Comparison of ENCODE assay signal across 16 cellular contexts in the genomic region with DNA sequence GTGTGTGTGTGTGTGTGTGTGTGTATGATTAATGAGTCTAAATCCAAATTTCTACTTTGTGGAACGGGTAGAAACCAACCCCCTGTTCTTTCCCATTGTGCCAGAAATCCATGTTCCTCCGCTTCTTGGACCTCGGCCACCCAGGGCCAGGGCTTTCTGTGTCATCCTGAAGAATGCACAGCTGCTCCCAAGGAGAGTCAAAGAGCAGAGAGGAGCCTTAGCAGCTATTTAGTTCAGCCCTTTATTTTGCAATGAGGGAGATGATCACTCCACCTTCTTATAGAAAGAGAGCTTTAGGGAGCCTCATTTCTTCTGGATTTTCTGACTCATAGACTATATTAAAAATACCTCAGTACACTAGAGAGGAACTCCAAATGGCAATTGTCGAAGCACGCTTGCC.
DNase-seq lines count a peak whose midpoint lies in the region; ATAC-seq and TF ChIP-seq lines count a peak whose summit lies in the region.
"Had no signal": no experiment of that assay in that cellular context is flagged by ENCODE, and none has a peak within 500 bp of the region (broad histone marks: within the 10 kb centered on the region; RNA-seq: fewer than 3 reads in every experiment).

No MANE protein-coding gene starts in this region.

- no peaks in the 10 kb centered on the region for H3K27me3 Mint-ChIP-seq in endodermal cell (ENCODE audit: insufficient read depth)

- peaks cover 2% of the 10 kb centered on the region for H3K4me1 Mint-ChIP-seq in endodermal cell
- H3K4me1 Mint-ChIP-seq: activated naive CD8-positive, alpha-beta T cell treated with anti-CD3 and anti-CD28 coated beads for 36 hours; stimulated activated effector memory CD8-positive, alpha-beta T cell treated with anti-CD3 and anti-CD28 coated beads, Interleukin-12 subunit alpha, Interleukin-12 subunit beta, amount 100 ng/mL, for 72 hours had no signal

- H3K36me3 Mint-ChIP-seq in endodermal cell (ENCODE audit: low read depth) = no peaks in the 10 kb centered on the region
- H3K36me3 Mint-ChIP-seq: activated naive CD8-positive, alpha-beta T cell treated with anti-CD3 and anti-CD28 coated beads for 36 hours; stimulated activated effector memory CD8-positive, alpha-beta T cell treated with anti-CD3 and anti-CD28 coated beads, Interleukin-12 subunit alpha, Interleukin-12 subunit beta, amount 100 ng/mL, for 72 hours had no signal

- no peak overlapping the region for H3K4me3 ChIP-seq in MG63
- H3K4me3 ChIP-seq in endodermal cell (ENCODE audit: low read length) = no peak overlapping the region
- no peak overlapping the region for H3K4me3 ChIP-seq in psoas muscle
- no peak overlapping the region for H3K4me3 ChIP-seq in right lobe of liver
- H3K4me3 ChIP-seq: heart left ventricle, SJSA1 had no signal

- H3K27me3 ChIP-seq in MG63 (no peaks in the 10 kb centered on the region), endodermal cell (ENCODE audit: control insufficient read depth, insufficient read depth, low read length, poor library complexity, severe bottlenecking) (no peaks in the 10 kb centered on the region), psoas muscle (ENCODE audit: insufficient read depth in 3 of 3, low read length in 2 of 3) (no peaks in the 10 kb centered on the region), right lobe of liver (no peaks in the 10 kb centered on the region)
- H3K27me3 ChIP-seq: heart left ventricle, SJSA1 had no signal

- H3K9me3 ChIP-seq in MG63 (0 out of 2 replicates have a peak, but pooled peaks cover 1% of the 10 kb centered on the region), endodermal cell (ENCODE audit: control insufficient read depth, low read length) (peaks cover 5% of the 10 kb centered on the region), psoas muscle (peaks cover 4% of the 10 kb centered on the region), right lobe of liver (no peaks in the 10 kb centered on the region)
- H3K9me3 ChIP-seq: neutrophil, SJSA1 had no signal

- TF ChIP-seq CTCF in endodermal cell (conservative IDR thresholded peaks at IDR 0.05) (no peak), psoas muscle (IDR thresholded peaks at IDR 0.05) (no peak), right lobe of liver (IDR thresholded peaks at IDR 0.05) (no peak), GM20000 (IDR thresholded peaks at IDR 0.05; ENCODE audit: extremely low read depth, missing control alignments) (no peak)

- H3K27ac Mint-ChIP-seq in endodermal cell = no peak overlapping the region
- H3K27ac Mint-ChIP-seq: activated naive CD8-positive, alpha-beta T cell treated with anti-CD3 and anti-CD28 coated beads for 36 hours; stimulated activated effector memory CD8-positive, alpha-beta T cell treated with anti-CD3 and anti-CD28 coated beads, Interleukin-12 subunit alpha, Interleukin-12 subunit beta, amount 100 ng/mL, for 72 hours had no signal

- H3K4me3 Mint-ChIP-seq in endodermal cell = no peak overlapping the region
- H3K4me3 Mint-ChIP-seq: activated naive CD8-positive, alpha-beta T cell treated with anti-CD3 and anti-CD28 coated beads for 36 hours; activated T-cell treated with anti-CD3 and anti-CD28 coated beads, Interleukin-2, amount 50 U/mL, for 4 hours; stimulated activated effector memory CD8-positive, alpha-beta T cell treated with anti-CD3 and anti-CD28 coated beads, Interleukin-12 subunit alpha, Interleukin-12 subunit beta, amount 100 ng/mL, for 72 hours had no signal

- no peak for TF ChIP-seq POLR2A in right lobe of liver (IDR thresholded peaks at IDR 0.05)

- no peak overlapping the region for H3K9ac ChIP-seq in endodermal cell (ENCODE audit: extremely low read depth, low read length, poor library complexity, severe bottlenecking)

- H3K27ac ChIP-seq in endodermal cell (ENCODE audit: low read depth, low read length) = no peak overlapping the region
- H3K27ac ChIP-seq in psoas muscle = peak overlapping the region; percentile 31
- no peak overlapping the region for H3K27ac ChIP-seq in right lobe of liver
- H3K27ac ChIP-seq: heart left ventricle, neutrophil, SJSA1 had no signal

- ATAC-seq in psoas muscle = peak; percentile 48 to 95 (median 90)
- no peak for ATAC-seq in right lobe of liver
- ATAC-seq in GM19324 (IDR thresholded peaks at IDR 0.05; ENCODE audit: low FRiP score, unreplicated experiment) = no peak
- ATAC-seq: activated T-cell treated with anti-CD3 and anti-CD28 coated beads, Interleukin-2, amount 50 U/mL, for 4 hours; heart left ventricle; stimulated activated effector memory CD8-positive, alpha-beta T cell treated with anti-CD3 and anti-CD28 coated beads, Interleukin-12 subunit alpha, Interleukin-12 subunit beta, amount 100 ng/mL, for 72 hours had no signal

- no peaks in the 10 kb centered on the region for H3K4me1 ChIP-seq in endodermal cell (ENCODE audit: control insufficient read depth, insufficient read depth, low read length)
- no peaks in the 10 kb centered on the region for H3K4me1 ChIP-seq in psoas muscle
- H3K4me1 ChIP-seq in right lobe of liver = no peaks in the 10 kb centered on the region
- H3K4me1 ChIP-seq: heart left ventricle had no signal

- peaks cover 4% of the 10 kb centered on the region for H3K9me3 Mint-ChIP-seq in endodermal cell
- H3K9me3 Mint-ChIP-seq: activated T-cell treated with anti-CD3 and anti-CD28 coated beads, Interleukin-2, amount 50 U/mL, for 4 hours had no signal

- WGBS in endodermal cell (ENCODE audit: insufficient coverage in 1 of 2, insufficient read length in 1 of 2), 2 experiments = 88 to 91% methylated on average over 5 of the region's 5 CpGs
- WGBS in psoas muscle, 3 donors = 31 to 55% (median 37%) methylated on average over 5 of the region's 5 CpGs
- 86% methylated on average over 4 of the region's 5 CpGs for WGBS in right lobe of liver (ENCODE audit: insufficient coverage, low coverage, low lambda C conversion rate, missing lambda C conversion rate)

- H3K36me3 ChIP-seq in MG63 (no peaks in the 10 kb centered on the region), endodermal cell (ENCODE audit: control insufficient read depth, insufficient read depth, low read length) (no peaks in the 10 kb centered on the region), psoas muscle (ENCODE audit: insufficient read depth in 1 of 2, low read depth in 1 of 2) (no peaks in the 10 kb centered on the region), right lobe of liver (no peaks in the 10 kb centered on the region)
- H3K36me3 ChIP-seq: heart left ventricle, neutrophil, SJSA1 had no signal

- peak; percentile 92 for DNase-seq in AG20443 (ENCODE audit: low spot score)
- peak; percentile 89 for DNase-seq in MG63
- peak; percentile 20 for DNase-seq in endodermal cell
- DNase-seq in psoas muscle = peak in 1 of 2 donors; percentile 67
- DNase-seq in UCSD-AML1 (lab: John Stamatoyannopoulos, UW; ENCODE audit: unreplicated experiment) = no peak
- no peak for DNase-seq in right lobe of liver
- DNase-seq in GM20000 (ENCODE audit: low spot score) = no peak
- DNase-seq: activated CD4-positive, alpha-beta T cell treated with anti-CD3 and anti-CD28 coated beads, Interleukin-2, amount 50 U/mL, for 1 hour; activated naive CD8-positive, alpha-beta T cell treated with anti-CD3 and anti-CD28 coated beads for 36 hours; activated T-cell treated with anti-CD3 and anti-CD28 coated beads, Interleukin-2, amount 50 U/mL, for 4 hours; heart left ventricle; NCI-H1694 treated with DMSO at 0.1 percent for 48 hours had no signal

- intact Hi-C loops in psoas muscle (cut with DNase I) = no loop called here
- intact Hi-C loops in right lobe of liver (cut with DNase I) = no loop called here

Comparison
In these comparisons a context has a peak if more than half of its experiments do, and no peak if none do; other contexts are left out.
1. DNase-seq: peak in AG20443 (single experiment), MG63 (single experiment) and endodermal cell (single experiment); none in UCSD-AML1 (single experiment), right lobe of liver (0 of 3) and GM20000 (single experiment).
2. ATAC-seq: peak in psoas muscle (4 of 4); none in right lobe of liver (0 of 4) and GM19324 (single experiment).